In the genomic region with DNA sequence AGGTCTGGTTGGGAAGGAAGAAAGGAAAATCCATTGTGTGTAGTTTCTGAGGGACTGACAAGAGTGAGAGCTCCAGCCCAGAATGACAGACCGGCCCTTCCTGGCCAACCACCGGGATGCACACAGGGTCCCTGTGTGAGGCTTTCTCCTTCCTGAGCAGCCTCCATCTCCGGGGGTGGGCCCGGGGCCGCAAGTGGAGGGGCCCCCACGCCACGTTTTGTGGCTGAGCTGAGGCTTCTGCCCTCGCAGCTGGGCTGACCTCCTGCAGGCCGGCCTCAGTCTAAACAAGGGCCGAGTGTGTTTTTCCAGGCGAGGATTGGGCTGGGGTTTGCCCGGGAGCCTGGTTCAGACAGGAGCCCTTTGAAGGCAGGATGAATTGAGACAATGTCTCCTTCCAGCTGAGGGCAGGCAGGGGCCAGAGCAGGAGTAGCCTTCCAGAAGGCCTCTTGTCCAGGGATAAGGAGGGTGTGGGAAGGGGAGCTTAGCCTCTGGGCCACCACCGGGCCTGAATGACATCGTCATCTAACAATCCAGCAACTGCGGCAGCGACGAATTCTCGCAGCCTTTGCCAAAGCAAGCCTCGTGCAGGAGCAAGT, we compare ENCODE assay signal across 20 cellular contexts.
DNase-seq lines count a peak whose midpoint lies in the region; ATAC-seq lines count a peak whose summit lies in the region.
"Had no signal": no experiment of that assay in that cellular context is flagged by ENCODE, and none has a peak within 500 bp of the region (broad histone marks: within the 10 kb centered on the region; RNA-seq: fewer than 3 reads in every experiment).

No MANE protein-coding gene starts in this region.

- H3K9me3 Mint-ChIP-seq in activated T-cell treated with anti-CD3 and anti-CD28 coated beads, Interleukin-2, amount 50 U/mL, for 72 hours: peaks cover 0 to 3% of the 10 kb centered on the region in 2 donors
- H3K9me3 Mint-ChIP-seq: activated naive CD8-positive, alpha-beta T cell treated with anti-CD3 and anti-CD28 coated beads, Interleukin-2, amount 50 U/mL, for 24 hours had no signal

- H3K27ac Mint-ChIP-seq in activated T-cell treated with anti-CD3 and anti-CD28 coated beads, Interleukin-2, amount 50 U/mL, for 72 hours: no peak overlapping the region
- H3K27ac Mint-ChIP-seq: activated naive CD8-positive, alpha-beta T cell treated with anti-CD3 and anti-CD28 coated beads, Interleukin-2, amount 50 U/mL, for 24 hours had no signal

- no peaks in the 10 kb centered on the region for H3K27me3 ChIP-seq in H7 (ENCODE audit: control insufficient read depth, insufficient read depth, low read length)
- H3K27me3 ChIP-seq: heart right ventricle, uterus had no signal

- no peaks in the 10 kb centered on the region for H3K36me3 ChIP-seq in H7 (replicated peaks; ENCODE audit: control insufficient read depth, insufficient read depth, low read length)
- H3K36me3 ChIP-seq: heart right ventricle, uterus had no signal

- H3K27ac ChIP-seq in caudate nucleus (ENCODE audit: low read depth, low read length): peak overlapping the region; percentile 96
- H3K27ac ChIP-seq: uterus had no signal

- peak; percentile 76 for ATAC-seq in sciatic nerve
- ATAC-seq in activated T-cell treated with anti-CD3 and anti-CD28 coated beads, Interleukin-2, amount 50 U/mL, for 72 hours (replicated peaks in 1 of 2): no peak
- ATAC-seq in HG02938 (IDR thresholded peaks at IDR 0.05; ENCODE audit: unreplicated experiment): no peak
- ATAC-seq: K562, mucosa of descending colon had no signal

- no peak overlapping the region for H3K4me3 Mint-ChIP-seq in activated T-cell treated with anti-CD3 and anti-CD28 coated beads, Interleukin-2, amount 50 U/mL, for 72 hours
- H3K4me3 Mint-ChIP-seq: activated naive CD8-positive, alpha-beta T cell treated with anti-CD3 and anti-CD28 coated beads, Interleukin-2, amount 50 U/mL, for 24 hours had no signal

- no peaks in the 10 kb centered on the region for H3K4me1 Mint-ChIP-seq in activated T-cell treated with anti-CD3 and anti-CD28 coated beads, Interleukin-2, amount 50 U/mL, for 72 hours (ENCODE audit: low read depth)
- H3K4me1 Mint-ChIP-seq: activated naive CD8-positive, alpha-beta T cell treated with anti-CD3 and anti-CD28 coated beads, Interleukin-2, amount 50 U/mL, for 24 hours had no signal

- no peaks in the 10 kb centered on the region for H3K27me3 Mint-ChIP-seq in activated T-cell treated with anti-CD3 and anti-CD28 coated beads, Interleukin-2, amount 50 U/mL, for 72 hours (ENCODE audit: low read depth)
- H3K27me3 Mint-ChIP-seq: activated naive CD8-positive, alpha-beta T cell treated with anti-CD3 and anti-CD28 coated beads, Interleukin-2, amount 50 U/mL, for 24 hours had no signal

- no peak overlapping the region for H3K4me3 ChIP-seq in H7 (ENCODE audit: insufficient read depth, low read depth, low read length)
- H3K4me3 ChIP-seq: heart right ventricle, K562, mucosa of descending colon, uterus had no signal

- no peaks in the 10 kb centered on the region for H3K36me3 Mint-ChIP-seq in activated T-cell treated with anti-CD3 and anti-CD28 coated beads, Interleukin-2, amount 50 U/mL, for 72 hours (ENCODE audit: insufficient read depth in 2 of 2)

- intact Hi-C loops in sciatic nerve (cut with DNase I): no loop called here

- DNase-seq in H7: peak; percentile 65
- DNase-seq in caudate nucleus (lab: John Stamatoyannopoulos, UW): peak in 56 of 61 donors; percentile 25 to 93 (median 80)
- peak; percentile 84 for DNase-seq in medulla oblongata (ENCODE audit: extremely low spot score)
- no peak for DNase-seq in sciatic nerve (ENCODE audit: low spot score)
- no peak for DNase-seq in activated T-cell treated with anti-CD3 and anti-CD28 coated beads for 4 hours
- DNase-seq in activated T-cell treated with anti-CD3 and anti-CD28 coated beads, Interleukin-2, amount 50 U/mL, for 72 hours: no peak
- DNase-seq in NCI-H526 (lab: John Stamatoyannopoulos, UW): no peak
- DNase-seq: activated CD4-positive, alpha-beta T cell treated with anti-CD3 and anti-CD28 coated beads, Interleukin-2, amount 50 U/mL, for 4 hours; activated naive CD8-positive, alpha-beta T cell treated with anti-CD3 and anti-CD28 coated beads, Interleukin-2, amount 50 U/mL, for 24 hours; activated T-cell treated with anti-CD3 and anti-CD28 coated beads, Interleukin-2, amount 50 U/mL, for 48 hours; heart right ventricle; mucosa of descending colon; NCI-H2081 treated with DMSO at 0.1 percent for 48 hours; NCI-H774; stimulated activated CD4-positive, alpha-beta T cell treated with anti-CD3 and anti-CD28 coated beads, Interleukin-12 subunit alpha, Interleukin-12 subunit beta, amount 100 ng/mL, for 4 hours; stimulated activated naive CD4-positive, alpha-beta T cell; SW 1271; uterus had no signal

Comparison
In these comparisons a context has a peak if more than half of its experiments do, and no peak if none do; other contexts are left out.
1. DNase-seq: peak in H7 (single experiment), caudate nucleus (56 of 61) and medulla oblongata (single experiment); none in sciatic nerve (single experiment), activated T-cell treated with anti-CD3 and anti-CD28 coated beads for 4 hours (single experiment), activated T-cell treated with anti-CD3 and anti-CD28 coated beads, Interleukin-2, amount 50 U/mL, for 72 hours (0 of 2) and NCI-H526 (0 of 2).